Comparison of ENCODE assay signal across 1 cellular context in the genomic region with DNA sequence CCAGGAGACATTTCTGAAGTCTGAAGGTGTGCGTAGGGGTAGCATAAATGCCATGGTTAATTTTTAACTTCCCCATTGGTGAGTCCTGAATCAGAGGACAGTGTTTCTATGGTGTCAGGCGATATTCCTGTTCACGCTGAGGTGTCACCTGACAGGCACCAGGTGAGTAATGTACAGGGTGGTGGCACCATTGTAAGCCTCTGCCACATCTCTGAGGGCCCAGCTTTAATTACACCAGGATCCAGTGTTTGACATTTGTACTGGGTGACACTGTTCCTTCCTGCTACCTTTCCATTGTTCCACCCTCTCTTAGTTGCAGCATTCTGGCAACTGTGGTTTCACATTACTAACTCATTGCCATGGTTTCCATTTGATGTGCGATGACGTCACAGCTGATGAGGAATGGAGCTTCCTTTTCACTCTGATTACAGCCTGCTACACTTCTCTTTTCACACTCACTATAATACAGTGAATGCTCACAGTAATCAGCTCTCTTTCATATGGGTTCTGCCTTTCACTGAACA.
TF ChIP-seq lines count a peak whose summit lies in the region.

No MANE protein-coding gene starts in this region.

TF ChIP-seq in HepG2, 621 proteins besides CTCF, POLR2A, EP300 and RAD21 (continued from another document):
- TF ChIP-seq, protein P1, sequence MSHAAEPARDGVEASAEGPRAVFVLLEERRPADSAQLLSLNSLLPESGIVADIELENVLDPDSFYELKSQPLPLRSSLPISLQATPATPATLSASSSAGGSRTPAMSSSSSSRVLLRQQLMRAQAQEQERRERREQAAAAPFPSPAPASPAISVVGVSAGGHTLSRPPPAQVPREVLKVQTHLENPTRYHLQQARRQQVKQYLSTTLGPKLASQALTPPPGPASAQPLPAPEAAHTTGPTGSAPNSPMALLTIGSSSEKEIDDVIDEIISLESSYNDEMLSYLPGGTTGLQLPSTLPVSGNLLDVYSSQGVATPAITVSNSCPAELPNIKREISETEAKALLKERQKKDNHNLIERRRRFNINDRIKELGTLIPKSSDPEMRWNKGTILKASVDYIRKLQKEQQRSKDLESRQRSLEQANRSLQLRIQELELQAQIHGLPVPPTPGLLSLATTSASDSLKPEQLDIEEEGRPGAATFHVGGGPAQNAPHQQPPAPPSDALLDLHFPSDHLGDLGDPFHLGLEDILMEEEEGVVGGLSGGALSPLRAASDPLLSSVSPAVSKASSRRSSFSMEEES (CRISPR knock-in tag; IDR thresholded peaks at IDR 0.05): no peak
- TF ChIP-seq ATF7 (IDR thresholded peaks at IDR 0.05) (peak; percentile 97), ATF7 (CRISPR knock-in tag; IDR thresholded peaks at IDR 0.05) (no peak)
- TF ChIP-seq, protein P2, sequence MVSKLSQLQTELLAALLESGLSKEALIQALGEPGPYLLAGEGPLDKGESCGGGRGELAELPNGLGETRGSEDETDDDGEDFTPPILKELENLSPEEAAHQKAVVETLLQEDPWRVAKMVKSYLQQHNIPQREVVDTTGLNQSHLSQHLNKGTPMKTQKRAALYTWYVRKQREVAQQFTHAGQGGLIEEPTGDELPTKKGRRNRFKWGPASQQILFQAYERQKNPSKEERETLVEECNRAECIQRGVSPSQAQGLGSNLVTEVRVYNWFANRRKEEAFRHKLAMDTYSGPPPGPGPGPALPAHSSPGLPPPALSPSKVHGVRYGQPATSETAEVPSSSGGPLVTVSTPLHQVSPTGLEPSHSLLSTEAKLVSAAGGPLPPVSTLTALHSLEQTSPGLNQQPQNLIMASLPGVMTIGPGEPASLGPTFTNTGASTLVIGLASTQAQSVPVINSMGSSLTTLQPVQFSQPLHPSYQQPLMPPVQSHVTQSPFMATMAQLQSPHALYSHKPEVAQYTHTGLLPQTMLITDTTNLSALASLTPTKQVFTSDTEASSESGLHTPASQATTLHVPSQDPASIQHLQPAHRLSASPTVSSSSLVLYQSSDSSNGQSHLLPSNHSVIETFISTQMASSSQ (IDR thresholded peaks at IDR 0.05; ENCODE audit: low read depth): 0 out of 2 replicates have a peak, but pooled peaks have one; percentile 26
- TF ChIP-seq, protein P2 (CRISPR knock-in tag; IDR thresholded peaks at IDR 0.05; ENCODE audit: borderline replicate concordance): no peak
